8 cellular contexts compared by ENCODE assay signal in genomic region chr6:37017606-37018005, GRCh38. TPM values are rescaled to one million over a fixed set of nuclear protein-coding genes. Genes with fewer than 3 reads are reported as not detected.
DNase-seq lines count a peak whose midpoint lies in the region; ATAC-seq, FAIRE-seq and TF ChIP-seq lines count a peak whose summit lies in the region.

No MANE protein-coding gene starts in this region.

- RAD21 ChIA-PET in GM12878 (lab: Charles Lee; ENCODE audit: unreplicated experiment): interaction anchor here (0.6 to 5.3 kb wide), 49 partner anchors 9 to 297 kb away, joined by 3 to 78 read pairs (median 5); partner anchors contain the start of genes C6orf89, FGD2, MTCH1 and PIM1

- no peaks in the 10 kb centered on the region for H3K36me3 Mint-ChIP-seq in CD4-positive, CD25-positive, alpha-beta regulatory T cell

- no peak for FAIRE-seq in GM12878 (lab: Jason Lieb, UNC)

- no peaks in the 10 kb centered on the region for H3K9me3 Mint-ChIP-seq in CD4-positive, CD25-positive, alpha-beta regulatory T cell

- TF ChIP-seq CTCF in GM12878 (IDR thresholded peaks at IDR 0.05 in 2 of 3, conservative IDR thresholded peaks at IDR 0.05 in 1 of 3; ENCODE audit: control insufficient read depth in 2 of 3, extremely low read depth in 1 of 3, insufficient read depth in 1 of 3, low read depth in 3 of 3, low read length in 3 of 3): no peak

- H3K27ac ChIP-seq in CD4-positive, CD25-positive, alpha-beta regulatory T cell (ENCODE audit: insufficient read depth, low read length, poor library complexity, severe bottlenecking): peak overlapping the region; percentile 34
- H3K27ac ChIP-seq in GM12878 (ENCODE audit: control insufficient read depth, insufficient read depth) (no peak overlapping the region; the same call in 1 of the 2 replicates), neuronal stem cell (replicated peaks; ENCODE audit: low read length) (no peak overlapping the region)

- DNase-seq in CD4-positive, CD25-positive, alpha-beta regulatory T cell: no peak
- DNase-seq in GM12878 (ENCODE audit: low read depth, low spot score) (no peak), neuronal stem cell (ENCODE audit: low spot score) (no peak), LoVo (ENCODE audit: low spot score) (no peak), DMS53 (lab: John Stamatoyannopoulos, UW) (no peak), NCI-H2227 (lab: John Stamatoyannopoulos, UW; ENCODE audit: unreplicated experiment) (no peak)

- H3K14ac ChIP-seq in neuronal stem cell (ENCODE audit: low read length): no peak overlapping the region

- no peaks in the 10 kb centered on the region for H3K27me3 ChIP-seq in CD4-positive, CD25-positive, alpha-beta regulatory T cell (ENCODE audit: control insufficient read depth, insufficient read depth, low read length)
- no peaks in the 10 kb centered on the region for H3K27me3 ChIP-seq in GM12878 (replicated peaks in 1 of 2; ENCODE audit: control insufficient read depth in 2 of 2, insufficient read depth in 2 of 2, low read length in 1 of 2)
- H3K27me3 ChIP-seq in neuronal stem cell (ENCODE audit: control insufficient read depth in 3 of 3, insufficient read depth in 3 of 3, low read depth in 1 of 3, low read length in 3 of 3): peaks cover 0 to 3% (median 2%) of the 10 kb centered on the region in 3 experiments

- no peak overlapping the region; the same call in 1 of the 2 replicates for H2AFZ ChIP-seq in GM12878 (ENCODE audit: control insufficient read depth, low read depth, low read length)
- H2AFZ ChIP-seq in neuronal stem cell (ENCODE audit: low read length): peak overlapping the region; percentile 85

- no peak overlapping the region for H2BK5ac ChIP-seq in neuronal stem cell (ENCODE audit: low read length)

- H2BK15ac ChIP-seq in neuronal stem cell (ENCODE audit: low read length): no peak overlapping the region

- H3K79me2 ChIP-seq in GM12878 (ENCODE audit: control insufficient read depth, insufficient read depth, low read length): no peaks in the 10 kb centered on the region

- CTCF ChIA-PET in GM12878 (lab: Yijun Ruan, JAX): interaction anchor here (0.6 to 7.5 kb wide), 81 partner anchors 10 to 886 kb away, joined by 3 to 135 read pairs (median 6); partner anchors contain the start of genes C6orf89, FGD2, MTCH1 and PI16

- H3K9ac ChIP-seq in GM12878 (ENCODE audit: control insufficient read depth, insufficient read depth, low read length) (no peak overlapping the region), neuronal stem cell (ENCODE audit: low read depth, low read length, poor library complexity) (no peak overlapping the region)

- 50% methylated on average over 2 of the region's 2 CpGs for WGBS in GM12878 (ENCODE audit: insufficient coverage, insufficient replicate concordance, low lambda C conversion rate, missing lambda C conversion rate)
- WGBS in neuronal stem cell (ENCODE audit: extremely low coverage in 2 of 2, insufficient read length in 2 of 2, insufficient replicate concordance in 1 of 2), 2 donors: no CpG with 5 or more reads among the region's 2 CpGs

- H3K4me3 Mint-ChIP-seq in CD4-positive, CD25-positive, alpha-beta regulatory T cell: peak overlapping the region in 2 of 4 donors; percentile 22 to 64

- H3K4me1 Mint-ChIP-seq in CD4-positive, CD25-positive, alpha-beta regulatory T cell: peaks cover 5 to 43% (median 32%) of the 10 kb centered on the region in 4 donors

- peaks cover 3% of the 10 kb centered on the region; the same call in 1 of the 2 replicates for H4K20me1 ChIP-seq in GM12878 (ENCODE audit: control insufficient read depth, insufficient read depth)

- in situ Hi-C loops in GM12878 (cut with MboI): no loop called here

- SMC1A ChIA-PET in GM12878 (lab: Charles Lee; ENCODE audit: uncharacterized antibody, unreplicated experiment): interaction anchor here (0.7 to 5.1 kb wide), 50 partner anchors 10 to 402 kb away, joined by 3 to 66 read pairs (median 6); partner anchors contain the start of genes C6orf89, FGD2, MTCH1 and PI16

- no peak overlapping the region for H3K4me3 ChIP-seq in CD4-positive, CD25-positive, alpha-beta regulatory T cell (ENCODE audit: low read depth, low read length)
- no peak overlapping the region for H3K4me3 ChIP-seq in GM12878
- no peak overlapping the region for H3K4me3 ChIP-seq in neuronal stem cell (ENCODE audit: low read length in 2 of 2)

- no peak for TF ChIP-seq RAD21 in GM12878 (IDR thresholded peaks at IDR 0.05; ENCODE audit: insufficient read depth, low read depth, low read length)

- H3K23ac ChIP-seq in neuronal stem cell (ENCODE audit: low read depth, low read length, poor library complexity): no peak overlapping the region

- no peak overlapping the region for H2BK12ac ChIP-seq in neuronal stem cell (ENCODE audit: low read length)

- no peak for ATAC-seq in CD4-positive, CD25-positive, alpha-beta regulatory T cell (ENCODE audit: low read depth in 2 of 2)
- peak; percentile 2 for ATAC-seq in HG03196 (IDR thresholded peaks at IDR 0.05; ENCODE audit: unreplicated experiment)
- peak; percentile 14; the same call in 2 of the 3 replicates for ATAC-seq in GM12878
- no peak for ATAC-seq in GM19467 (IDR thresholded peaks at IDR 0.05; ENCODE audit: unreplicated experiment)

- peak overlapping the region; percentile 89 for H4K91ac ChIP-seq in neuronal stem cell (ENCODE audit: low read depth, low read length, poor library complexity)

- H2BK120ac ChIP-seq in neuronal stem cell (ENCODE audit: low read depth, low read length): no peak overlapping the region

- no peak overlapping the region for H3K18ac ChIP-seq in neuronal stem cell (ENCODE audit: low read length)

- H3K4ac ChIP-seq in neuronal stem cell (ENCODE audit: low read length): no peak overlapping the region

- POLR2A ChIA-PET in GM12878 (lab: Charles Lee): interaction anchor here (0.6 to 2.1 kb wide), 8 partner anchors 11 to 224 kb away, joined by 3 to 12 read pairs (median 4); partner anchors contain the start of genes C6orf89 and MTCH1

- no peaks in the 10 kb centered on the region for H3K79me1 ChIP-seq in neuronal stem cell (ENCODE audit: low read depth, low read length)

- H3K4me1 ChIP-seq in CD4-positive, CD25-positive, alpha-beta regulatory T cell (ENCODE audit: control insufficient read depth, insufficient read depth, low read length, poor library complexity, severe bottlenecking): peaks cover 30% of the 10 kb centered on the region
- peaks cover 7% of the 10 kb centered on the region; the same call in 1 of the 2 replicates for H3K4me1 ChIP-seq in GM12878 (ENCODE audit: control insufficient read depth, insufficient read depth, low read length)
- H3K4me1 ChIP-seq in neuronal stem cell (ENCODE audit: control insufficient read depth in 2 of 2, insufficient read depth in 1 of 2, low read depth in 1 of 2, low read length in 2 of 2): peaks cover 8 to 18% of the 10 kb centered on the region in 2 donors

- H3K36me3 ChIP-seq in CD4-positive, CD25-positive, alpha-beta regulatory T cell (ENCODE audit: control insufficient read depth, insufficient read depth, low read length): no peaks in the 10 kb centered on the region
- H3K36me3 ChIP-seq in GM12878 (ENCODE audit: control insufficient read depth in 2 of 2, insufficient read depth in 2 of 2, low read length in 1 of 2) (peaks cover 14 to 16% of the 10 kb centered on the region in 2 experiments; a peak in 3 of 4 replicates), neuronal stem cell (replicated peaks in 1 of 2; ENCODE audit: control insufficient read depth in 2 of 2, insufficient read depth in 2 of 2, low read length in 2 of 2) (no peaks in the 10 kb centered on the region)

- intact Hi-C loops in GM12878 (cut with micrococcal nuclease; ENCODE audit: unreplicated experiment): loop anchor here (1.0 kb wide), 6 partner anchors 36 to 251 kb away; partner anchors contain the start of gene C6orf89

- no TSS peak for BruUV-seq in GM12878 (replicated peaks; lab: Mats Ljungman, UMichigan)

- H4K8ac ChIP-seq in neuronal stem cell (ENCODE audit: low read depth, low read length): no peak overlapping the region

- no peaks in the 10 kb centered on the region for H3K27me3 Mint-ChIP-seq in CD4-positive, CD25-positive, alpha-beta regulatory T cell

- no peak for TF ChIP-seq EP300 in GM12878 (IDR thresholded peaks at IDR 0.05; ENCODE audit: borderline replicate concordance in 1 of 2, control insufficient read depth in 1 of 2, low read depth in 2 of 2, low read length in 2 of 2)

- TF ChIP-seq POLR2A in GM12878 (IDR thresholded peaks at IDR 0.05; ENCODE audit: low read depth, low read length): no peak

- H3K4me2 ChIP-seq in GM12878 (ENCODE audit: control insufficient read depth, insufficient read depth) (no peak overlapping the region), neuronal stem cell (ENCODE audit: insufficient read depth, low read length, poor library complexity, severe bottlenecking) (no peak overlapping the region)

- no peaks in the 10 kb centered on the region for H3K9me3 ChIP-seq in CD4-positive, CD25-positive, alpha-beta regulatory T cell (ENCODE audit: control insufficient read depth in 2 of 2, low read length in 2 of 2)
- H3K9me3 ChIP-seq in GM12878 (replicated peaks; ENCODE audit: control insufficient read depth, insufficient read depth, low read length) (no peaks in the 10 kb centered on the region), neuronal stem cell (replicated peaks in 1 of 2; ENCODE audit: control insufficient read depth in 2 of 2, insufficient read depth in 1 of 2, low read depth in 1 of 2, low read length in 2 of 2) (no peaks in the 10 kb centered on the region)

- peak overlapping the region; percentile 1 to 86 (median 80) for H3K27ac Mint-ChIP-seq in CD4-positive, CD25-positive, alpha-beta regulatory T cell

- H2AK5ac ChIP-seq in neuronal stem cell (ENCODE audit: low read depth, low read length): peak overlapping the region; percentile 17

RNA-seq across cellular contexts. Expression of gene FGD2, which starts 12.2 kb away (rescaled TPM):
- total RNA-seq in CD4-positive, CD25-positive, alpha-beta regulatory T cell: 1.9 TPM
- under 1 TPM in 3 of 4 donors, not detected in 1; 0.21 to 0.77 (median 0.43) TPM for polyA plus RNA-seq in CD4-positive, CD25-positive, alpha-beta regulatory T cell
- total RNA-seq in GM12878 (2013; cell fraction: nucleolus; rRNA removed): 239 and 253 TPM in 2 replicates
- 52.9 and 55.5 TPM in 2 replicates for total RNA-seq in GM12878 (2014; rRNA removed)
- 35.4 and 36.0 TPM in 2 replicates for total RNA-seq in GM12878 (2014; rRNA removed; fragmentation: Illumina TruSeq; extraction: Trizol)
- total RNA-seq in GM12878 (2021): 63.6 and 70.4 TPM in 2 replicates
- polyA plus RNA-seq in GM12878 (2011; ENCODE audit: low read depth): 5.6 TPM
- 21.7 and 36.4 TPM in 2 replicates for polyA plus RNA-seq in GM12878 (2011; rRNA removed)
- polyA plus RNA-seq in GM12878 (2011; cell fraction: cytosol; rRNA removed): 43.5 and 65.5 TPM in 2 replicates
- 214 and 250 TPM in 2 replicates for polyA plus RNA-seq in GM12878 (2011; cell fraction: nucleus; rRNA removed)
- 12.4 and 20.6 TPM in 2 replicates for polyA plus RNA-seq in GM12878 (2012)
- 21.8 and 30.3 TPM in 2 replicates for polyA plus RNA-seq in GM12878 (2014; fragmentation: Illumina TruSeq; extraction: Trizol)
- 10 to 100 TPM in 1 of 2 experiments, 1 to 10 TPM in 1; 5.2 to 11.3 TPM for polyA plus RNA-seq in GM12878 (2014; fragmentation: Nextera tagmentation; extraction: Ambion mirVana)
- polyA plus RNA-seq in GM12878 (2014; rRNA removed): 83.2 and 88.1 TPM in 2 replicates
- polyA plus RNA-seq in GM12878 (2016; fragmentation: Nextera tagmentation; extraction: Ambion mirVana): 10 to 100 TPM; 23.1 to 25.3 TPM
- polyA minus RNA-seq in GM12878 (2011; rRNA and poly(A)+ RNA removed): 59.2 and 96.7 TPM in 2 replicates
- 22.3 and 22.6 TPM in 2 replicates for polyA minus RNA-seq in GM12878 (2011; cell fraction: cytosol; rRNA and poly(A)+ RNA removed)
- polyA minus RNA-seq in GM12878 (2011; cell fraction: nucleus; rRNA and poly(A)+ RNA removed): 63.6 and 102 TPM in 2 replicates
- polyA plus RNA-seq in neuronal stem cell (2013, experiment 1 of 2): 0.04 TPM
- polyA plus RNA-seq in neuronal stem cell (2013, experiment 2 of 2): 0.03 TPM

RNA-seq across cellular contexts. Expression of gene MTCH1, which starts 31.6 kb away (rescaled TPM):
- 220 TPM for total RNA-seq in CD4-positive, CD25-positive, alpha-beta regulatory T cell
- polyA plus RNA-seq in CD4-positive, CD25-positive, alpha-beta regulatory T cell: 10 to 100 TPM; 83.9 to 95.8 (median 89.5) TPM
- 205 and 215 TPM in 2 replicates for total RNA-seq in GM12878 (2013; cell fraction: nucleolus; rRNA removed)
- 104 and 114 TPM in 2 replicates for total RNA-seq in GM12878 (2014; rRNA removed)
- 64.5 and 65.2 TPM in 2 replicates for total RNA-seq in GM12878 (2014; rRNA removed; fragmentation: Illumina TruSeq; extraction: Trizol)
- 103 and 105 TPM in 2 replicates for total RNA-seq in GM12878 (2021)
- polyA plus RNA-seq in GM12878 (2011; ENCODE audit: low read depth): 54.0 TPM
- polyA plus RNA-seq in GM12878 (2011; rRNA removed): 73.1 and 86.9 TPM in 2 replicates
- polyA plus RNA-seq in GM12878 (2011; cell fraction: cytosol; rRNA removed): 99.4 and 108 TPM in 2 replicates
- polyA plus RNA-seq in GM12878 (2011; cell fraction: nucleus; rRNA removed): 265 TPM in 2 replicates
- polyA plus RNA-seq in GM12878 (2012): 97.3 and 97.7 TPM in 2 replicates
- polyA plus RNA-seq in GM12878 (2014; fragmentation: Illumina TruSeq; extraction: Trizol): 48.5 and 75.3 TPM in 2 replicates
- 10 to 100 TPM in 1 of 2 experiments, 1 to 10 TPM in 1; 7.2 to 17.3 TPM for polyA plus RNA-seq in GM12878 (2014; fragmentation: Nextera tagmentation; extraction: Ambion mirVana)
- polyA plus RNA-seq in GM12878 (2014; rRNA removed): 80.2 and 83.5 TPM in 2 replicates
- 100 to 1,000 TPM; 108 to 128 TPM for polyA plus RNA-seq in GM12878 (2016; fragmentation: Nextera tagmentation; extraction: Ambion mirVana)
- 140 and 177 TPM in 2 replicates for polyA minus RNA-seq in GM12878 (2011; rRNA and poly(A)+ RNA removed)
- 49.4 and 55.5 TPM in 2 replicates for polyA minus RNA-seq in GM12878 (2011; cell fraction: cytosol; rRNA and poly(A)+ RNA removed)
- 129 and 149 TPM in 2 replicates for polyA minus RNA-seq in GM12878 (2011; cell fraction: nucleus; rRNA and poly(A)+ RNA removed)
- polyA plus RNA-seq in neuronal stem cell (2013, experiment 1 of 2): 125 TPM
- 118 TPM for polyA plus RNA-seq in neuronal stem cell (2013, experiment 2 of 2)

Comparison
In these comparisons a context has a peak if more than half of its experiments do, and no peak if none do; other contexts are left out.
1. ATAC-seq: peak in HG03196 (single experiment) and GM12878 (single experiment); none in CD4-positive, CD25-positive, alpha-beta regulatory T cell (0 of 2) and GM19467 (single experiment).
2. RNA of gene FGD2, which starts 12.2 kb away (total RNA-seq): 35.4 to 253 TPM in GM12878; 1.9 TPM in CD4-positive, CD25-positive, alpha-beta regulatory T cell (single experiment); every median in the first group is over 10 times any median in the second.